ENCODE assay signal across 8 cellular contexts in genomic region chr17:2837147-2837561, GRCh38.
DNase-seq lines count a peak whose midpoint lies in the region; ATAC-seq lines count a peak whose summit lies in the region.

No MANE protein-coding gene starts in this region.

- peak; percentile 61 for DNase-seq in activated T-cell treated with anti-CD3 and anti-CD28 coated beads, Interleukin-2, amount 50 U/mL, for 24 hours
- DNase-seq in stimulated activated CD4-positive, alpha-beta T cell treated with anti-CD3 and anti-CD28 coated beads, Interleukin-4, amount 100 ng/mL, for 24 hours, result peak; percentile 46
- no peak for DNase-seq in NCI-H146 treated with DMSO at 0.1 percent for 48 hours (lab: John Stamatoyannopoulos, UW; ENCODE audit: unreplicated experiment)
- DNase-seq in RKO (ENCODE audit: low spot score), result no peak
- no peak for DNase-seq in SKM-1 treated with dmso at 0.1 percent for 144 hours (lab: John Stamatoyannopoulos, UW; ENCODE audit: unreplicated experiment)
- no peak for DNase-seq in NCI-H446 treated with DMSO at 0.1 percent for 48 hours (lab: John Stamatoyannopoulos, UW)

- peaks cover 2% of the 10 kb centered on the region for H3K36me3 Mint-ChIP-seq in activated T-cell treated with anti-CD3 and anti-CD28 coated beads, Interleukin-2, amount 50 U/mL, for 24 hours (ENCODE audit: low read depth)

- no peak overlapping the region for H3K4me3 Mint-ChIP-seq in activated T-cell treated with anti-CD3 and anti-CD28 coated beads, Interleukin-2, amount 50 U/mL, for 24 hours

- H3K4me1 Mint-ChIP-seq in activated T-cell treated with anti-CD3 and anti-CD28 coated beads, Interleukin-2, amount 50 U/mL, for 24 hours (ENCODE audit: low read depth), result peaks cover 10% of the 10 kb centered on the region

- H3K9me3 Mint-ChIP-seq in activated T-cell treated with anti-CD3 and anti-CD28 coated beads, Interleukin-2, amount 50 U/mL, for 24 hours, result no peaks in the 10 kb centered on the region

- ATAC-seq in GM18868 (IDR thresholded peaks at IDR 0.05; ENCODE audit: unreplicated experiment) (peak; percentile 90), HG03139 (IDR thresholded peaks at IDR 0.05; ENCODE audit: unreplicated experiment) (peak; percentile 61)

- peaks cover 9% of the 10 kb centered on the region for H3K27me3 Mint-ChIP-seq in activated T-cell treated with anti-CD3 and anti-CD28 coated beads, Interleukin-2, amount 50 U/mL, for 24 hours

- no peak overlapping the region for H3K27ac Mint-ChIP-seq in activated T-cell treated with anti-CD3 and anti-CD28 coated beads, Interleukin-2, amount 50 U/mL, for 24 hours

Comparison
In these comparisons a context has a peak if more than half of its experiments do, and no peak if none do; other contexts are left out.
1. DNase-seq: peak in activated T-cell treated with anti-CD3 and anti-CD28 coated beads, Interleukin-2, amount 50 U/mL, for 24 hours (single experiment) and stimulated activated CD4-positive, alpha-beta T cell treated with anti-CD3 and anti-CD28 coated beads, Interleukin-4, amount 100 ng/mL, for 24 hours (single experiment); none in NCI-H146 treated with DMSO at 0.1 percent for 48 hours (single experiment), RKO (single experiment), SKM-1 treated with dmso at 0.1 percent for 144 hours (single experiment) and NCI-H446 treated with DMSO at 0.1 percent for 48 hours (single experiment).